In the genomic region with DNA sequence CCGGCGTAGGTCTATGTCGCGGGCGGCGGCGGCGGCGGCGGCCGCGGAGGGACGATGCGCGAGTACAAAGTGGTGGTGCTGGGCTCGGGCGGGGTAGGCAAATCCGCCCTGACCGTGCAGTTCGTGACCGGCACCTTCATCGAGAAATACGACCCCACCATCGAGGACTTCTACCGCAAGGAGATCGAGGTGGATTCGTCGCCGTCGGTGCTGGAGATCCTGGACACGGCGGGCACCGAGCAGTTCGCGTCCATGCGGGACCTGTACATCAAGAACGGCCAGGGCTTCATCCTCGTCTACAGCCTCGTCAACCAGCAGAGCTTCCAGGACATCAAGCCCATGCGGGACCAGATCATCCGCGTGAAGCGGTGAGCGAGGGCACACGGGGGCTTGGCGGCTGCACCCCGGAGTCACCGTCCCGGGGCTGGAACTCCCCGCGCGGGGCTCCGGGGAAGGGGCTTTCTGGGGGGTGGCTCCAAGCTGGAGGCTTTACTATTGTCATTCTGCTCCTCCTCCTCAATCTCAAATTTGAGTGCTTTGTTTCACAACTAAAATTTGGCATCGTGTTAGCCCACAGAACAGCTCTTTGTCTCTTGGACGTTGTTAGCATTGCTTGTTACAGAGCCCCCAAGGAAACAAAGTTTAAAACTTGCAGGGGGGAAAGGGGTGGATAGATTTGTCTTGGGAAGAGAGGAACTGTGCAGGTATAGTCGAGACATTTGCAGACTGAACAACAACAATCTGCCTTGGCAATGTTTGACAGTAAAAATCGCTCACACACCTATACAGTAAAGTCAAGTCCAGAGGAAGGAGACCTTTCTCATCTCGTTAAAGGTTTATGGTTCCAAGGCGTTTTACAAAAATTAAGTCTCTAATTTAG, we compare ENCODE assay signal across 7 cellular contexts. TPM values are rescaled to one million over a fixed set of nuclear protein-coding genes. Genes with fewer than 3 reads are reported as not detected.
DNase-seq lines count a peak whose midpoint lies in the region; ATAC-seq and TF ChIP-seq lines count a peak whose summit lies in the region.

No MANE protein-coding gene starts in this region.

- no peak for TF ChIP-seq CTCF in RWPE1 (conservative IDR thresholded peaks at IDR 0.05; ENCODE audit: low read depth)
- TF ChIP-seq CTCF in right atrium auricular region (IDR thresholded peaks at IDR 0.05), result no peak

- H3K27ac ChIP-seq in RWPE1 (peak overlapping the region; percentile 99), right atrium auricular region (peak overlapping the region; percentile 81 to 85)

- peak; percentile 3 for ATAC-seq in GM18502 (IDR thresholded peaks at IDR 0.05; ENCODE audit: poor library complexity, unreplicated experiment)
- ATAC-seq in HG03045 (IDR thresholded peaks at IDR 0.05; ENCODE audit: unreplicated experiment), result peak; percentile 4
- no peak for ATAC-seq in activated naive CD8-positive, alpha-beta T cell treated with anti-CD3 and anti-CD28 coated beads, Interleukin-2, amount 10 ng/mL, durations not matched to agents 7 days and 5 days (ENCODE audit: low read depth)

- peak overlapping the region; percentile 99 for H3K4me3 Mint-ChIP-seq in activated naive CD8-positive, alpha-beta T cell treated with anti-CD3 and anti-CD28 coated beads, Interleukin-2, amount 10 ng/mL, durations not matched to agents 7 days and 5 days

- DNase-seq in RWPE1 (ENCODE audit: low spot score), result no peak
- peak; percentile 65 for DNase-seq in activated naive CD8-positive, alpha-beta T cell treated with anti-CD3 and anti-CD28 coated beads, Interleukin-2, amount 10 ng/mL, durations not matched to agents 7 days and 5 days
- DNase-seq in right atrium auricular region (ENCODE audit: low spot score), result peak; percentile 61
- DNase-seq in retina, result peak; percentile 87
- DNase-seq in NCI-H2196 (lab: John Stamatoyannopoulos, UW; ENCODE audit: unreplicated experiment), result no peak

- H3K36me3 Mint-ChIP-seq in activated naive CD8-positive, alpha-beta T cell treated with anti-CD3 and anti-CD28 coated beads, Interleukin-2, amount 10 ng/mL, durations not matched to agents 7 days and 5 days, result peaks cover 3% of the 10 kb centered on the region

- no peaks in the 10 kb centered on the region for H3K9me3 Mint-ChIP-seq in activated naive CD8-positive, alpha-beta T cell treated with anti-CD3 and anti-CD28 coated beads, Interleukin-2, amount 10 ng/mL, durations not matched to agents 7 days and 5 days

- no peaks in the 10 kb centered on the region for H3K27me3 ChIP-seq in right atrium auricular region

- no peaks in the 10 kb centered on the region for H3K27me3 Mint-ChIP-seq in activated naive CD8-positive, alpha-beta T cell treated with anti-CD3 and anti-CD28 coated beads, Interleukin-2, amount 10 ng/mL, durations not matched to agents 7 days and 5 days

- CTCF ChIA-PET in RWPE1 (lab: Yijun Ruan, JAX), result interaction anchor here (0.5 kb wide), 1 partner anchor 95 kb away, joined by 3 read pairs; no protein-coding TSS in a partner anchor

- no peaks in the 10 kb centered on the region for H3K36me3 ChIP-seq in right atrium auricular region

- POLR2A ChIA-PET in RWPE1 (lab: Yijun Ruan, JAX; ENCODE audit: low non-redundant PET), result interaction anchor here (0.6 kb wide), 1 partner anchor 57 kb away, joined by 3 read pairs; no protein-coding TSS in a partner anchor
- POLR2A ChIA-PET in activated naive CD8-positive, alpha-beta T cell treated with anti-CD3 and anti-CD28 coated beads, Interleukin-2, amount 10 ng/mL, durations not matched to agents 7 days and 5 days (lab: Charles Lee), result interaction anchor here (1.0 to 2.4 kb wide), 6 partner anchors 25 to 211 kb away, joined by 3 to 39 read pairs (median 8); partner anchors contain the start of gene MBNL2

- H3K4me3 ChIP-seq in right atrium auricular region, result peak overlapping the region; percentile 64 to 67

- peaks cover 0 to 22% of the 10 kb centered on the region in 2 donors for H3K4me1 ChIP-seq in right atrium auricular region

- H3K4me1 Mint-ChIP-seq in activated naive CD8-positive, alpha-beta T cell treated with anti-CD3 and anti-CD28 coated beads, Interleukin-2, amount 10 ng/mL, durations not matched to agents 7 days and 5 days, result peaks cover 24% of the 10 kb centered on the region

- peak overlapping the region; percentile 92 for H3K27ac Mint-ChIP-seq in activated naive CD8-positive, alpha-beta T cell treated with anti-CD3 and anti-CD28 coated beads, Interleukin-2, amount 10 ng/mL, durations not matched to agents 7 days and 5 days

- H3K9me3 ChIP-seq in right atrium auricular region, result no peaks in the 10 kb centered on the region

RNA-seq across cellular contexts. Expression of gene RAP2A, which starts 0.7 kb away (rescaled TPM):
- total RNA-seq in activated naive CD8-positive, alpha-beta T cell treated with anti-CD3 and anti-CD28 coated beads, Interleukin-2, amount 10 ng/mL, durations not matched to agents 7 days and 5 days, result 10 to 100 TPM; 26.4 to 29.5 TPM
- 10 to 100 TPM; 13.3 to 13.6 TPM for total RNA-seq in right atrium auricular region

Comparison
In these comparisons a context has a peak if more than half of its experiments do, and no peak if none do; other contexts are left out.
1. DNase-seq: peak in activated naive CD8-positive, alpha-beta T cell treated with anti-CD3 and anti-CD28 coated beads, Interleukin-2, amount 10 ng/mL, durations not matched to agents 7 days and 5 days (single experiment), right atrium auricular region (single experiment) and retina (single experiment); none in RWPE1 (single experiment) and NCI-H2196 (single experiment).